Comparison of ENCODE assay signal across 9 cellular contexts in genomic region chr19:49488863-49489537, GRCh38. TPM values are rescaled to one million over a fixed set of nuclear protein-coding genes. Genes with fewer than 3 reads are reported as not detected.
DNase-seq lines count a peak whose midpoint lies in the region; ATAC-seq and TF ChIP-seq lines count a peak whose summit lies in the region.
"Had no signal": no experiment of that assay in that cellular context is flagged by ENCODE, and none has a peak within 500 bp of the region (broad histone marks: within the 10 kb centered on the region; RNA-seq: fewer than 3 reads in every experiment).

No MANE protein-coding gene starts in this region.

- peaks cover 15% of the 10 kb centered on the region for H3K4me1 ChIP-seq in testis

- no peak for TF ChIP-seq CTCF in testis (IDR thresholded peaks at IDR 0.05)

- H3K4me3 Mint-ChIP-seq in activated CD4-positive, alpha-beta T cell treated with anti-CD3 and anti-CD28 coated beads, Interleukin-2, amount 10 ng/mL, durations not matched to agents 7 days and 5 days, result peak overlapping the region; percentile 89
- H3K4me3 Mint-ChIP-seq in activated naive CD8-positive, alpha-beta T cell treated with anti-CD3 and anti-CD28 coated beads, Interleukin-2, amount 10 ng/mL, durations not matched to agents 7 days and 5 days, result peak overlapping the region; percentile 92

- POLR2A ChIA-PET in activated CD4-positive, alpha-beta T cell treated with anti-CD3 and anti-CD28 coated beads, Interleukin-2, amount 10 ng/mL, durations not matched to agents 7 days and 5 days (lab: Charles Lee), result interaction anchor here (1.0 to 1.2 kb wide), 2 partner anchors 10 to 14 kb away, joined by 3 to 7 read pairs; no protein-coding TSS in a partner anchor
- POLR2A ChIA-PET in activated naive CD8-positive, alpha-beta T cell treated with anti-CD3 and anti-CD28 coated beads, Interleukin-2, amount 10 ng/mL, durations not matched to agents 7 days and 5 days (lab: Charles Lee), result interaction anchor here (0.6 to 3.0 kb wide), 6 partner anchors 12 to 74 kb away, joined by 3 to 60 read pairs (median 4); partner anchors contain the start of gene FLT3LG

- CTCF ChIA-PET in activated CD4-positive, alpha-beta T cell treated with anti-CD3 and anti-CD28 coated beads, Interleukin-2, amount 10 ng/mL, durations not matched to agents 7 days and 5 days (lab: Charles Lee), result interaction anchor here (0.7 to 2.2 kb wide), 4 partner anchors 12 to 189 kb away, joined by 3 to 12 read pairs (median 6); partner anchors contain the start of gene FLT3LG

- H3K9me3 ChIP-seq in testis, result no peaks in the 10 kb centered on the region

- DNase-seq in activated CD4-positive, alpha-beta T cell treated with anti-CD3 and anti-CD28 coated beads, Interleukin-2, amount 10 ng/mL, durations not matched to agents 7 days and 5 days, result no peak
- no peak for DNase-seq in activated CD4-positive, alpha-beta T cell treated with anti-CD3 and anti-CD28 coated beads for 4 hours
- no peak for DNase-seq in activated naive CD8-positive, alpha-beta T cell treated with anti-CD3 and anti-CD28 coated beads, Interleukin-2, amount 10 ng/mL, durations not matched to agents 7 days and 5 days
- peak; percentile 37 for DNase-seq in kidney glomerular epithelial cell (lab: John Stamatoyannopoulos, UW)
- no peak for DNase-seq in testis
- no peak for DNase-seq in sciatic nerve (ENCODE audit: low spot score)
- no peak for DNase-seq in H4 (ENCODE audit: low spot score)
- DNase-seq: NCI-H526 had no signal

- H3K4me3 ChIP-seq in testis, result peak overlapping the region; percentile 84 to 100

- no peaks in the 10 kb centered on the region for H3K27me3 Mint-ChIP-seq in activated CD4-positive, alpha-beta T cell treated with anti-CD3 and anti-CD28 coated beads, Interleukin-2, amount 10 ng/mL, durations not matched to agents 7 days and 5 days
- no peaks in the 10 kb centered on the region for H3K27me3 Mint-ChIP-seq in activated naive CD8-positive, alpha-beta T cell treated with anti-CD3 and anti-CD28 coated beads, Interleukin-2, amount 10 ng/mL, durations not matched to agents 7 days and 5 days

- peaks cover 52% of the 10 kb centered on the region for H3K4me1 Mint-ChIP-seq in activated CD4-positive, alpha-beta T cell treated with anti-CD3 and anti-CD28 coated beads, Interleukin-2, amount 10 ng/mL, durations not matched to agents 7 days and 5 days
- peaks cover 35% of the 10 kb centered on the region for H3K4me1 Mint-ChIP-seq in activated naive CD8-positive, alpha-beta T cell treated with anti-CD3 and anti-CD28 coated beads, Interleukin-2, amount 10 ng/mL, durations not matched to agents 7 days and 5 days

- 24 to 33% methylated on average over 14 to 15 of the region's 15 CpGs for whole genome bisulfite sequencing in testis, 2 donors

- H3K36me3 ChIP-seq in testis (ENCODE audit: low read depth, missing control alignments), result no peaks in the 10 kb centered on the region

- intact Hi-C loops in testis (cut with DNase I; ENCODE audit: low total_unique reads), result no loop called here
- intact Hi-C loops in sciatic nerve (cut with DNase I), result no loop called here

- H3K27ac ChIP-seq in testis, result peak overlapping the region; percentile 5 to 92

- H3K27ac Mint-ChIP-seq in activated CD4-positive, alpha-beta T cell treated with anti-CD3 and anti-CD28 coated beads, Interleukin-2, amount 10 ng/mL, durations not matched to agents 7 days and 5 days, result peak overlapping the region; percentile 91
- peak overlapping the region; percentile 92 for H3K27ac Mint-ChIP-seq in activated naive CD8-positive, alpha-beta T cell treated with anti-CD3 and anti-CD28 coated beads, Interleukin-2, amount 10 ng/mL, durations not matched to agents 7 days and 5 days

- H3K36me3 Mint-ChIP-seq in activated CD4-positive, alpha-beta T cell treated with anti-CD3 and anti-CD28 coated beads, Interleukin-2, amount 10 ng/mL, durations not matched to agents 7 days and 5 days (ENCODE audit: low read depth), result peaks cover 80% of the 10 kb centered on the region
- H3K36me3 Mint-ChIP-seq in activated naive CD8-positive, alpha-beta T cell treated with anti-CD3 and anti-CD28 coated beads, Interleukin-2, amount 10 ng/mL, durations not matched to agents 7 days and 5 days, result peaks cover 64% of the 10 kb centered on the region

- H3K9me3 Mint-ChIP-seq in activated CD4-positive, alpha-beta T cell treated with anti-CD3 and anti-CD28 coated beads, Interleukin-2, amount 10 ng/mL, durations not matched to agents 7 days and 5 days, result no peaks in the 10 kb centered on the region
- H3K9me3 Mint-ChIP-seq in activated naive CD8-positive, alpha-beta T cell treated with anti-CD3 and anti-CD28 coated beads, Interleukin-2, amount 10 ng/mL, durations not matched to agents 7 days and 5 days, result no peaks in the 10 kb centered on the region

- H3K27me3 ChIP-seq in testis, result no peaks in the 10 kb centered on the region

- TF ChIP-seq POLR2A in testis (IDR thresholded peaks at IDR 0.05), result no peak

- ATAC-seq in activated naive CD8-positive, alpha-beta T cell treated with anti-CD3 and anti-CD28 coated beads, Interleukin-2, amount 10 ng/mL, durations not matched to agents 7 days and 5 days (ENCODE audit: low read depth), result no peak
- ATAC-seq in sciatic nerve (no peak), GM21447 (IDR thresholded peaks at IDR 0.05; ENCODE audit: unreplicated experiment) (no peak)

RNA-seq across cellular contexts. Expression of gene RPL13A, which starts 1.6 kb away (rescaled TPM):
- 1,000 to 10,000 TPM; 2,327 to 2,349 TPM for total RNA-seq in activated CD4-positive, alpha-beta T cell treated with anti-CD3 and anti-CD28 coated beads, Interleukin-2, amount 10 ng/mL, durations not matched to agents 7 days and 5 days
- total RNA-seq in activated naive CD8-positive, alpha-beta T cell treated with anti-CD3 and anti-CD28 coated beads, Interleukin-2, amount 10 ng/mL, durations not matched to agents 7 days and 5 days, result 1,000 to 10,000 TPM; 2,936 to 3,173 TPM
- total RNA-seq in testis, result 1,000 to 10,000 TPM; 1,063 to 1,721 TPM
- polyA plus RNA-seq in testis (ENCODE audit: insufficient read depth, low read depth, low replicate concordance), result 1,193 TPM
- 1,735 TPM for total RNA-seq in sciatic nerve
- total RNA-seq in H4 (2014; rRNA removed; shearing (Covaris generic)), result 3,219 and 3,620 TPM in 2 replicates

RNA-seq across cellular contexts. Expression of gene RPS11, which starts 7.2 kb away (rescaled TPM):
- total RNA-seq in activated CD4-positive, alpha-beta T cell treated with anti-CD3 and anti-CD28 coated beads, Interleukin-2, amount 10 ng/mL, durations not matched to agents 7 days and 5 days, result 1,000 to 10,000 TPM; 1,996 to 2,084 TPM
- 1,000 to 10,000 TPM; 2,412 to 2,445 TPM for total RNA-seq in activated naive CD8-positive, alpha-beta T cell treated with anti-CD3 and anti-CD28 coated beads, Interleukin-2, amount 10 ng/mL, durations not matched to agents 7 days and 5 days
- total RNA-seq in testis (1,000 to 10,000 TPM; 1,958 to 3,437 TPM), sciatic nerve (1,507 TPM)
- 2,108 TPM for polyA plus RNA-seq in testis (ENCODE audit: insufficient read depth, low read depth, low replicate concordance)
- 6,191 and 6,227 TPM in 2 replicates for total RNA-seq in H4 (2014; rRNA removed; shearing (Covaris generic))

RNA-seq across cellular contexts. Expression of gene FLT3LG, which starts 15.0 kb away (rescaled TPM):
- 100 to 1,000 TPM; 348 to 355 TPM for total RNA-seq in activated CD4-positive, alpha-beta T cell treated with anti-CD3 and anti-CD28 coated beads, Interleukin-2, amount 10 ng/mL, durations not matched to agents 7 days and 5 days
- 100 to 1,000 TPM; 250 to 282 TPM for total RNA-seq in activated naive CD8-positive, alpha-beta T cell treated with anti-CD3 and anti-CD28 coated beads, Interleukin-2, amount 10 ng/mL, durations not matched to agents 7 days and 5 days
- total RNA-seq in testis (1 to 10 TPM; 3.0 to 4.6 TPM), sciatic nerve (19.6 TPM)
- 7.1 TPM for polyA plus RNA-seq in testis (ENCODE audit: insufficient read depth, low read depth, low replicate concordance)
- 2.6 and 6.0 TPM in 2 replicates for total RNA-seq in H4 (2014; rRNA removed; shearing (Covaris generic))

RNA-seq across cellular contexts. Expression of gene FCGRT, which starts 23.5 kb away (rescaled TPM):
- 10 to 100 TPM; 25.0 to 27.4 TPM for total RNA-seq in activated CD4-positive, alpha-beta T cell treated with anti-CD3 and anti-CD28 coated beads, Interleukin-2, amount 10 ng/mL, durations not matched to agents 7 days and 5 days
- total RNA-seq in activated naive CD8-positive, alpha-beta T cell treated with anti-CD3 and anti-CD28 coated beads, Interleukin-2, amount 10 ng/mL, durations not matched to agents 7 days and 5 days, result 10 to 100 TPM; 19.8 to 24.4 TPM
- total RNA-seq in testis, result 10 to 100 TPM; 52.8 to 76.9 TPM
- 130 TPM for polyA plus RNA-seq in testis (ENCODE audit: insufficient read depth, low read depth, low replicate concordance)
- total RNA-seq in sciatic nerve, result 263 TPM
- total RNA-seq in H4 (2014; rRNA removed; shearing (Covaris generic)), result 2.3 and 2.7 TPM in 2 replicates

RNA-seq across cellular contexts. Expression of gene ALDH16A1, which starts 36.0 kb away (rescaled TPM):
- 10 to 100 TPM; 49.2 to 60.4 TPM for total RNA-seq in activated CD4-positive, alpha-beta T cell treated with anti-CD3 and anti-CD28 coated beads, Interleukin-2, amount 10 ng/mL, durations not matched to agents 7 days and 5 days
- 10 to 100 TPM; 41.8 to 42.9 TPM for total RNA-seq in activated naive CD8-positive, alpha-beta T cell treated with anti-CD3 and anti-CD28 coated beads, Interleukin-2, amount 10 ng/mL, durations not matched to agents 7 days and 5 days
- 10 to 100 TPM; 22.4 to 24.7 TPM for total RNA-seq in testis
- polyA plus RNA-seq in testis (ENCODE audit: insufficient read depth, low read depth, low replicate concordance), result 8.5 TPM
- total RNA-seq in sciatic nerve, result 23.0 TPM
- 17.0 and 25.7 TPM in 2 replicates for total RNA-seq in H4 (2014; rRNA removed; shearing (Covaris generic))

Comparison
In these comparisons a context has a peak if more than half of its experiments do, and no peak if none do; other contexts are left out.
1. RNA of gene FLT3LG, which starts 15.0 kb away (total RNA-seq): 348 to 355 TPM in activated CD4-positive, alpha-beta T cell treated with anti-CD3 and anti-CD28 coated beads, Interleukin-2, amount 10 ng/mL, durations not matched to agents 7 days and 5 days and 250 to 282 TPM in activated naive CD8-positive, alpha-beta T cell treated with anti-CD3 and anti-CD28 coated beads, Interleukin-2, amount 10 ng/mL, durations not matched to agents 7 days and 5 days; 19.6 TPM in sciatic nerve (single experiment), 2.6 to 6.0 TPM in H4 and 3.0 to 4.6 TPM in testis; every median in the first group is over 10 times any median in the second.